8 cellular contexts compared by ENCODE assay signal in genomic region chr19:1173845-1174809, GRCh38. TPM values are rescaled to one million over a fixed set of nuclear protein-coding genes. Genes with fewer than 3 reads are reported as not detected.
A peak's percentile ranks its signal among the peaks of the same experiment; 100 is the strongest.
DNase-seq lines count a peak whose midpoint lies in the region; ATAC-seq and TF ChIP-seq lines count a peak whose summit lies in the region.

A gene with protein sequence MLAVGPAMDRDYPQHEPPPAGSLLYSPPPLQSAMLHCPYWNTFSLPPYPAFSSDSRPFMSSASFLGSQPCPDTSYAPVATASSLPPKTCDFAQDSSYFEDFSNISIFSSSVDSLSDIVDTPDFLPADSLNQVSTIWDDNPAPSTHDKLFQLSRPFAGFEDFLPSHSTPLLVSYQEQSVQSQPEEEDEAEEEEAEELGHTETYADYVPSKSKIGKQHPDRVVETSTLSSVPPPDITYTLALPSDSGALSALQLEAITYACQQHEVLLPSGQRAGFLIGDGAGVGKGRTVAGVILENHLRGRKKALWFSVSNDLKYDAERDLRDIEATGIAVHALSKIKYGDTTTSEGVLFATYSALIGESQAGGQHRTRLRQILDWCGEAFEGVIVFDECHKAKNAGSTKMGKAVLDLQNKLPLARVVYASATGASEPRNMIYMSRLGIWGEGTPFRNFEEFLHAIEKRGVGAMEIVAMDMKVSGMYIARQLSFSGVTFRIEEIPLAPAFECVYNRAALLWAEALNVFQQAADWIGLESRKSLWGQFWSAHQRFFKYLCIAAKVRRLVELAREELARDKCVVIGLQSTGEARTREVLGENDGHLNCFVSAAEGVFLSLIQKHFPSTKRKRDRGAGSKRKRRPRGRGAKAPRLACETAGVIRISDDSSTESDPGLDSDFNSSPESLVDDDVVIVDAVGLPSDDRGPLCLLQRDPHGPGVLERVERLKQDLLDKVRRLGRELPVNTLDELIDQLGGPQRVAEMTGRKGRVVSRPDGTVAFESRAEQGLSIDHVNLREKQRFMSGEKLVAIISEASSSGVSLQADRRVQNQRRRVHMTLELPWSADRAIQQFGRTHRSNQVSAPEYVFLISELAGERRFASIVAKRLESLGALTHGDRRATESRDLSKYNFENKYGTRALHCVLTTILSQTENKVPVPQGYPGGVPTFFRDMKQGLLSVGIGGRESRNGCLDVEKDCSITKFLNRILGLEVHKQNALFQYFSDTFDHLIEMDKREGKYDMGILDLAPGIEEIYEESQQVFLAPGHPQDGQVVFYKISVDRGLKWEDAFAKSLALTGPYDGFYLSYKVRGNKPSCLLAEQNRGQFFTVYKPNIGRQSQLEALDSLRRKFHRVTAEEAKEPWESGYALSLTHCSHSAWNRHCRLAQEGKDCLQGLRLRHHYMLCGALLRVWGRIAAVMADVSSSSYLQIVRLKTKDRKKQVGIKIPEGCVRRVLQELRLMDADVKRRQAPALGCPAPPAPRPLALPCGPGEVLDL (N-terminal part only) (minus strand): TSS chr19:1174268. CDS start chr19:1154276, 19,992 bp downstream.

- H2AFZ ChIP-seq in KMS-11 (ENCODE audit: low read depth) (peak within 1 kb of the TSS; percentile 70), fibroblast of lung (ENCODE audit: low read length) (no peak within 1 kb of the TSS)

- CTCF ChIA-PET in RWPE1 (lab: Yijun Ruan, JAX) = no interaction called here

- ATAC-seq in GM19324 (IDR thresholded peaks at IDR 0.05; ENCODE audit: low FRiP score, unreplicated experiment) = peak; percentile 68
- ATAC-seq in activated T-helper 17 cell treated with anti-CD3 and anti-CD28 coated beads, Interleukin-2, amount 50 U/mL, for 72 hours (replicated peaks) = peak; percentile 91
- ATAC-seq in naive thymus-derived CD8-positive, alpha-beta T cell = peak; percentile 85 to 89
- peak; percentile 83 to 92 for ATAC-seq in stimulated activated naive B cell treated with anti-CD40 and anti-IgM and Interleukin-4, amounts not matched to agents 10 μg/mL and 1 μg/mL and 100 μg/mL, for 72 hours (replicated peaks)

- peaks cover 13% of the 10 kb centered on the region for H3K4me1 Mint-ChIP-seq in activated T-helper 17 cell treated with anti-CD3 and anti-CD28 coated beads, Interleukin-2, amount 50 U/mL, for 72 hours
- H3K4me1 Mint-ChIP-seq in naive thymus-derived CD8-positive, alpha-beta T cell = peaks cover 8 to 36% (median 29%) of the 10 kb centered on the region in 4 donors
- peaks cover 32 to 62% of the 10 kb centered on the region in 2 donors for H3K4me1 Mint-ChIP-seq in stimulated activated naive B cell treated with anti-CD40 and anti-IgM and Interleukin-4, amounts not matched to agents 10 μg/mL and 1 μg/mL and 100 μg/mL, for 72 hours

- H3K27ac ChIP-seq in KMS-11 = 0 out of 2 replicates have a peak within 1 kb of the TSS, but pooled peaks have one; percentile 35
- H3K27ac ChIP-seq in RWPE1 = peak within 1 kb of the TSS; percentile 100
- H3K27ac ChIP-seq in fibroblast of lung (ENCODE audit: insufficient read depth, low read length) = peak within 1 kb of the TSS; percentile 91

- peak within 1 kb of the TSS; percentile 76 for H3K4me3 Mint-ChIP-seq in activated T-helper 17 cell treated with anti-CD3 and anti-CD28 coated beads, Interleukin-2, amount 50 U/mL, for 72 hours
- H3K4me3 Mint-ChIP-seq in naive thymus-derived CD8-positive, alpha-beta T cell = peak within 1 kb of the TSS; percentile 82 to 93 (median 89)
- peak within 1 kb of the TSS; percentile 92 to 95 for H3K4me3 Mint-ChIP-seq in stimulated activated naive B cell treated with anti-CD40 and anti-IgM and Interleukin-4, amounts not matched to agents 10 μg/mL and 1 μg/mL and 100 μg/mL, for 72 hours

- DNase-seq in AG09319 (ENCODE audit: extremely low read depth, low read depth) (peak; percentile 58), RWPE1 (ENCODE audit: low spot score) (peak; percentile 90), fibroblast of lung (ENCODE audit: low read depth in 2 of 2) (peak; percentile 75 to 89)
- peak; percentile 75 to 93 (median 90) for DNase-seq in naive thymus-derived CD8-positive, alpha-beta T cell
- peak; percentile 89 for DNase-seq in stimulated activated naive B cell treated with anti-CD40 and anti-IgM and Interleukin-4, amounts not matched to agents 10 μg/mL and 1 μg/mL and 100 μg/mL, for 72 hours

- no peaks in the 10 kb centered on the region for H3K36me3 ChIP-seq in KMS-11 (ENCODE audit: insufficient read depth)
- peaks cover 8% of the 10 kb centered on the region for H3K36me3 ChIP-seq in fibroblast of lung (ENCODE audit: control insufficient read depth, insufficient read depth, low read length)

- H3K9me3 ChIP-seq in fibroblast of lung (ENCODE audit: control insufficient read depth, insufficient read depth, low read depth, low read length) = no peaks in the 10 kb centered on the region

- H3K27me3 Mint-ChIP-seq in activated T-helper 17 cell treated with anti-CD3 and anti-CD28 coated beads, Interleukin-2, amount 50 U/mL, for 72 hours = no peaks in the 10 kb centered on the region
- no peaks in the 10 kb centered on the region for H3K27me3 Mint-ChIP-seq in naive thymus-derived CD8-positive, alpha-beta T cell
- no peaks in the 10 kb centered on the region for H3K27me3 Mint-ChIP-seq in stimulated activated naive B cell treated with anti-CD40 and anti-IgM and Interleukin-4, amounts not matched to agents 10 μg/mL and 1 μg/mL and 100 μg/mL, for 72 hours

- H3K4me2 ChIP-seq in KMS-11 (peak within 1 kb of the TSS; percentile 84), fibroblast of lung (ENCODE audit: extremely low read depth, insufficient read depth, low read length) (peak within 1 kb of the TSS; percentile 95)

- peak within 1 kb of the TSS; percentile 80; the same call in 1 of the 2 replicates for H3K9ac ChIP-seq in KMS-11
- peak within 1 kb of the TSS; percentile 92 for H3K9ac ChIP-seq in fibroblast of lung (ENCODE audit: insufficient read depth, low read length)

- H4K20me1 ChIP-seq in KMS-11 (ENCODE audit: insufficient read depth) (no peaks in the 10 kb centered on the region), fibroblast of lung (ENCODE audit: control insufficient read depth, extremely low read depth, insufficient read depth, low read length) (no peaks in the 10 kb centered on the region)

- no peaks in the 10 kb centered on the region for H3K9me3 Mint-ChIP-seq in activated T-helper 17 cell treated with anti-CD3 and anti-CD28 coated beads, Interleukin-2, amount 50 U/mL, for 72 hours
- no peaks in the 10 kb centered on the region for H3K9me3 Mint-ChIP-seq in naive thymus-derived CD8-positive, alpha-beta T cell
- no peaks in the 10 kb centered on the region for H3K9me3 Mint-ChIP-seq in stimulated activated naive B cell treated with anti-CD40 and anti-IgM and Interleukin-4, amounts not matched to agents 10 μg/mL and 1 μg/mL and 100 μg/mL, for 72 hours

- H3K79me2 ChIP-seq in KMS-11 (ENCODE audit: insufficient read depth, low read depth) (peaks cover 35% of the 10 kb centered on the region), fibroblast of lung (ENCODE audit: control insufficient read depth, insufficient read depth, low read length) (peaks cover 46% of the 10 kb centered on the region)

- H3K36me3 Mint-ChIP-seq in activated T-helper 17 cell treated with anti-CD3 and anti-CD28 coated beads, Interleukin-2, amount 50 U/mL, for 72 hours (ENCODE audit: low read depth) = peaks cover 5% of the 10 kb centered on the region
- peaks cover 0 to 6% (median 0%) of the 10 kb centered on the region in 3 donors for H3K36me3 Mint-ChIP-seq in naive thymus-derived CD8-positive, alpha-beta T cell
- peaks cover 0 to 17% of the 10 kb centered on the region in 2 donors for H3K36me3 Mint-ChIP-seq in stimulated activated naive B cell treated with anti-CD40 and anti-IgM and Interleukin-4, amounts not matched to agents 10 μg/mL and 1 μg/mL and 100 μg/mL, for 72 hours

- H3K4me3 ChIP-seq in KMS-11 (IDR thresholded peaks at IDR 0.05; ENCODE audit: insufficient read depth, low read depth, low read length) (no peak within 1 kb of the TSS), fibroblast of lung (replicated peaks in 1 of 4; ENCODE audit: control extremely low read depth in 1 of 4, insufficient read depth in 1 of 4, low read depth in 3 of 4, low read length in 4 of 4) (peak within 1 kb of the TSS; percentile 81 to 92 (median 88))

- TF ChIP-seq CTCF in AG09319 (IDR thresholded peaks at IDR 0.05; ENCODE audit: low read depth, low read length) (no peak), KMS-11 (conservative IDR thresholded peaks at IDR 0.05; ENCODE audit: low read depth, low read length) (no peak), RWPE1 (conservative IDR thresholded peaks at IDR 0.05; ENCODE audit: low read depth) (no peak), fibroblast of lung (conservative IDR thresholded peaks at IDR 0.05 in 1 of 2, IDR thresholded peaks at IDR 0.05 in 1 of 2; ENCODE audit: low read depth in 1 of 2, low read length in 2 of 2) (no peak)

- POLR2A ChIA-PET in RWPE1 (lab: Yijun Ruan, JAX; ENCODE audit: low non-redundant PET) = interaction anchor here (0.7 kb wide), 1 partner anchor 56 kb away, joined by 4 read pairs; no protein-coding TSS in a partner anchor
- POLR2A ChIA-PET in naive thymus-derived CD8-positive, alpha-beta T cell (lab: Charles Lee) = interaction anchor here (0.5 to 2.4 kb wide), 11 partner anchors 18 to 241 kb away, joined by 3 to 8 read pairs (median 4); partner anchors contain the start of genes ARHGAP45, CIRBP and GPX4

- H3K4me1 ChIP-seq in KMS-11 (ENCODE audit: low read depth, poor library complexity, severe bottlenecking) (peaks cover 12% of the 10 kb centered on the region), fibroblast of lung (ENCODE audit: control insufficient read depth, extremely low read depth, insufficient read depth, low read length) (peaks cover 38% of the 10 kb centered on the region)

- H3K27me3 ChIP-seq in KMS-11 (ENCODE audit: insufficient read depth, low read depth) (no peaks in the 10 kb centered on the region), fibroblast of lung (ENCODE audit: control insufficient read depth, insufficient read depth, low read length) (no peaks in the 10 kb centered on the region)

- H3K27ac Mint-ChIP-seq in activated T-helper 17 cell treated with anti-CD3 and anti-CD28 coated beads, Interleukin-2, amount 50 U/mL, for 72 hours = peak within 1 kb of the TSS; percentile 89
- peak within 1 kb of the TSS; percentile 34 to 97 (median 95) for H3K27ac Mint-ChIP-seq in naive thymus-derived CD8-positive, alpha-beta T cell
- peak within 1 kb of the TSS; percentile 98 for H3K27ac Mint-ChIP-seq in stimulated activated naive B cell treated with anti-CD40 and anti-IgM and Interleukin-4, amounts not matched to agents 10 μg/mL and 1 μg/mL and 100 μg/mL, for 72 hours

RNA-seq across cellular contexts. Expression of the gene that starts here (rescaled TPM):
- total RNA-seq in activated T-helper 17 cell treated with anti-CD3 and anti-CD28 coated beads, Interleukin-2, amount 50 U/mL, for 72 hours = 100 to 1,000 TPM; 119 to 139 TPM
- 49.6 and 55.8 TPM in 2 replicates for total RNA-seq in fibroblast of lung
- polyA plus RNA-seq in fibroblast of lung = 12.6 and 14.3 TPM in 2 replicates
- 33.0 and 34.3 TPM in 2 replicates for polyA plus RNA-seq in fibroblast of lung (2012)
- polyA minus RNA-seq in fibroblast of lung (ENCODE audit: low replicate concordance) = 72.0 and 92.9 TPM in 2 replicates
- 10 to 100 TPM; 69.7 to 82.4 TPM for total RNA-seq in naive thymus-derived CD8-positive, alpha-beta T cell
- polyA plus RNA-seq in naive thymus-derived CD8-positive, alpha-beta T cell = 1 to 10 TPM in 2 of 3 donors, under 1 TPM in 1; 0.68 to 2.3 (median 1.0) TPM

Comparison
In these comparisons a context has a peak if more than half of its experiments do, and no peak if none do; other contexts are left out.
1. H3K27ac ChIP-seq: peak in every context shown above with its lines; median percentile 100 in RWPE1; 91 in fibroblast of lung; 35 in KMS-11.